ENCODE assay signal across 8 cellular contexts in the genomic region with DNA sequence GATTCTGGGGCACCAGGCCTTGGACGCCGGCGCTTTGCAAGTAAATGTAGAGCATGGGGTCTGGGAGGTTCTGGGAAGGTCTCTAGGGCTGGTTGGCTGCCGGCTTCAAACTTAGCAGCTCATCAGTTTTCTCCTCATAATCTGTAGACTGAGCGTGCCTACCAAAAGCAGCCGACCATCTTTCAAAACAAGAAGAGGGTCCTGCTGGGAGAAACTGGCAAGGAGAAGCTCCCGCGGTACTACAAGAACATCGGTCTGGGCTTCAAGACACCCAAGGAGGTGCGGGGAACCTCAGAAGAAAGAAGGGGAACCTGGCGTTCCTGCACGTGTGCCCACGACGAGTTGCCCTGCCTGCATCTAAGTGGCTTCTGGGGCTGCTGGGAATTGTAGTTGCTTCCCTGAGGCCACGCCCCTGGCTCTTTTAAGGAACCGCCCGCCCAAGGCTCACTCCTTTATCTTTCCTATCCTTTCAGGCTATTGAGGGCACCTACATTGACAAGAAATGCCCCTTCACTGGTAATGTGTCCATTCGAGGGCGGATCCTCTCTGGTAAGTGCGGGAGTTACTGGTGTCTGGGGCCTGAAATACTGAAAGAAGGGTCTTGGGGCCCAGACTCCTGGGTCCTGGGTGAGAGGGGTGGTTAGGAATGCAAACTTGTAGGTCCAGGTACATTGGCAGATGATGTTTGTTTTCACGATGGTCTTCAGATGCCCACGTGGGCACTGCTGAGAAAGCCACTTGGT. TPM values are rescaled to one million over a fixed set of nuclear protein-coding genes. Genes with fewer than 3 reads are reported as not detected.
DNase-seq lines count a peak whose midpoint lies in the region; ATAC-seq and TF ChIP-seq lines count a peak whose summit lies in the region.

No MANE protein-coding gene starts in this region.

- peaks cover 34% of the 10 kb centered on the region for H3K4me1 Mint-ChIP-seq in dendritic cell treated with granulocyte-macrophage colony-stimulating factor and Interleukin-4, amounts not matched to agents 40 ng/mL and 50 ng/mL, for 4 days (ENCODE audit: low read depth)

- WGBS in lung, 2 donors: 14 to 23% methylated on average over 22 of the region's 22 CpGs

- H3K36me3 ChIP-seq in MG63: peaks cover 51% of the 10 kb centered on the region
- H3K36me3 ChIP-seq in lung (ENCODE audit: control insufficient read depth in 2 of 2, insufficient read depth in 2 of 2, low read length in 2 of 2): peaks cover 12 to 31% of the 10 kb centered on the region in 2 donors

- H3K4me3 ChIP-seq in MG63: peak overlapping the region; percentile 90
- H3K4me3 ChIP-seq in WI38 (ENCODE audit: low read depth, low read length): peak overlapping the region; percentile 74
- H3K4me3 ChIP-seq in lung: peak overlapping the region; percentile 72

- H3K4me3 Mint-ChIP-seq in dendritic cell treated with granulocyte-macrophage colony-stimulating factor and Interleukin-4, amounts not matched to agents 40 ng/mL and 50 ng/mL, for 4 days: peak overlapping the region; percentile 99

- no peaks in the 10 kb centered on the region; the same call in 1 of the 2 replicates for H3K9me3 ChIP-seq in MG63
- H3K9me3 ChIP-seq in lung (ENCODE audit: control insufficient read depth in 2 of 2, insufficient read depth in 1 of 2, low read length in 1 of 2): no peaks in the 10 kb centered on the region

- H3K9me3 Mint-ChIP-seq in dendritic cell treated with granulocyte-macrophage colony-stimulating factor and Interleukin-4, amounts not matched to agents 40 ng/mL and 50 ng/mL, for 4 days: no peaks in the 10 kb centered on the region

- peaks cover 3% of the 10 kb centered on the region for H3K27me3 Mint-ChIP-seq in dendritic cell treated with granulocyte-macrophage colony-stimulating factor and Interleukin-4, amounts not matched to agents 40 ng/mL and 50 ng/mL, for 4 days

- ATAC-seq in lung (ENCODE audit: insufficient read depth, low FRiP score) (no peak), GM19397 (IDR thresholded peaks at IDR 0.05; ENCODE audit: unreplicated experiment) (no peak)

- peaks cover 0 to 12% of the 10 kb centered on the region in 2 donors for H3K4me1 ChIP-seq in lung (ENCODE audit: control insufficient read depth in 2 of 2, insufficient read depth in 2 of 2, low read length in 2 of 2)

- no peak for TF ChIP-seq CTCF in WI38 (IDR thresholded peaks at IDR 0.05; ENCODE audit: low read depth, low read length)
- TF ChIP-seq CTCF in lung (IDR thresholded peaks at IDR 0.05; ENCODE audit: control extremely low read depth, extremely low read depth): no peak

- DNase-seq in ELR (ENCODE audit: low read depth) (peak; percentile 76), MG63 (peak; percentile 72), lung (ENCODE audit: low spot score) (peak; percentile 75), pons (ENCODE audit: low spot score) (no peak)
- peak; percentile 71 to 78 (median 74) for DNase-seq in stimulated activated naive CD4-positive, alpha-beta T cell (lab: John Stamatoyannopoulos, UW)

- H3K27ac Mint-ChIP-seq in dendritic cell treated with granulocyte-macrophage colony-stimulating factor and Interleukin-4, amounts not matched to agents 40 ng/mL and 50 ng/mL, for 4 days: peak overlapping the region; percentile 99

- H3K36me3 Mint-ChIP-seq in dendritic cell treated with granulocyte-macrophage colony-stimulating factor and Interleukin-4, amounts not matched to agents 40 ng/mL and 50 ng/mL, for 4 days (ENCODE audit: low read depth): peaks cover 58% of the 10 kb centered on the region

- H3K27ac ChIP-seq in lung (ENCODE audit: low read depth in 1 of 2, low read length in 1 of 2): peak overlapping the region; percentile 86 to 94

- intact Hi-C loops in dendritic cell treated with granulocyte-macrophage colony-stimulating factor and Interleukin-4, amounts not matched to agents 40 ng/mL and 50 ng/mL, for 4 days (cut with micrococcal nuclease): loop anchor here (2.0 to 5.0 kb wide), 2 partner anchors 144 to 180 kb away; partner anchors contain the start of genes PRMT1 and RRAS

- H3K27me3 ChIP-seq in MG63 (peaks cover 5% of the 10 kb centered on the region; the same call in 1 of the 2 replicates), lung (ENCODE audit: control insufficient read depth, insufficient read depth) (no peaks in the 10 kb centered on the region)

RNA-seq across cellular contexts. Expression of gene RPS11, which starts 1.0 kb away (rescaled TPM):
- 2,408 and 3,564 TPM in 2 replicates for total RNA-seq in MG63 (2014; rRNA removed; shearing (Covaris generic); ENCODE audit: low replicate concordance)
- 1,000 to 10,000 TPM; 1,558 to 1,973 TPM for total RNA-seq in lung
- polyA plus RNA-seq in lung: 1,000 to 10,000 TPM; 4,071 to 4,654 TPM

RNA-seq across cellular contexts. Expression of gene RPL13A, which starts 9.8 kb away (rescaled TPM):
- 1,730 and 3,823 TPM in 2 replicates for total RNA-seq in MG63 (2014; rRNA removed; shearing (Covaris generic); ENCODE audit: low replicate concordance)
- 1,000 to 10,000 TPM; 1,499 to 2,532 TPM for total RNA-seq in lung
- polyA plus RNA-seq in lung: 1,000 to 10,000 TPM; 2,431 to 2,816 TPM

RNA-seq across cellular contexts. Expression of gene FCGRT, which starts 15.2 kb away (rescaled TPM):
- 29.6 and 58.0 TPM in 2 replicates for total RNA-seq in MG63 (2014; rRNA removed; shearing (Covaris generic); ENCODE audit: low replicate concordance)
- total RNA-seq in lung: 100 to 1,000 TPM; 184 to 271 TPM
- polyA plus RNA-seq in lung: 100 to 1,000 TPM; 233 to 247 TPM

RNA-seq across cellular contexts. Expression of gene FLT3LG, which starts 23.2 kb away (rescaled TPM):
- total RNA-seq in MG63 (2014; rRNA removed; shearing (Covaris generic); ENCODE audit: low replicate concordance): 0.25 and 5.0 TPM in 2 replicates
- 1 to 10 TPM; 2.9 to 8.9 TPM for total RNA-seq in lung
- polyA plus RNA-seq in lung: 10 to 100 TPM in 1 of 2 donors, 1 to 10 TPM in 1; 9.5 to 15.0 TPM

RNA-seq across cellular contexts. Expression of gene RCN3, which starts 30.6 kb away (rescaled TPM):
- 131 and 183 TPM in 2 replicates for total RNA-seq in MG63 (2014; rRNA removed; shearing (Covaris generic); ENCODE audit: low replicate concordance)
- 10 to 100 TPM; 14.1 to 39.2 TPM for total RNA-seq in lung
- 10 to 100 TPM; 29.3 to 32.6 TPM for polyA plus RNA-seq in lung
